In genomic region chr4:158826882-158827281, GRCh38 we compare ENCODE assay signal across 11 cellular contexts. TPM values are rescaled to one million over a fixed set of nuclear protein-coding genes. Genes with fewer than 3 reads are reported as not detected.
DNase-seq lines count a peak whose midpoint lies in the region; ATAC-seq and TF ChIP-seq lines count a peak whose summit lies in the region.
"Had no signal": no experiment of that assay in that cellular context is flagged by ENCODE, and none has a peak within 500 bp of the region (broad histone marks: within the 10 kb centered on the region; RNA-seq: fewer than 3 reads in every experiment).

No MANE protein-coding gene starts in this region.

- no peak for ATAC-seq in stimulated activated effector memory CD8-positive, alpha-beta T cell treated with anti-CD3 and anti-CD28 coated beads, Interleukin-12 subunit alpha, Interleukin-12 subunit beta, amount 100 ng/mL, for 72 hours
- ATAC-seq in GM19397 (IDR thresholded peaks at IDR 0.05; ENCODE audit: unreplicated experiment): no peak

- H3K4me1 Mint-ChIP-seq in activated T-cell treated with anti-CD3 and anti-CD28 coated beads, Interleukin-2, amount 50 U/mL, for 24 hours (ENCODE audit: low read depth): peaks cover 58% of the 10 kb centered on the region
- H3K4me1 Mint-ChIP-seq in stimulated activated effector memory CD8-positive, alpha-beta T cell treated with anti-CD3 and anti-CD28 coated beads, Interleukin-12 subunit alpha, Interleukin-12 subunit beta, amount 100 ng/mL, for 72 hours: peaks cover 32% of the 10 kb centered on the region

- DNase-seq in activated T-cell treated with anti-CD3 and anti-CD28 coated beads, Interleukin-2, amount 50 U/mL, for 24 hours: no peak
- DNase-seq in activated T-cell treated with anti-CD3 and anti-CD28 coated beads for 4 hours: no peak
- DNase-seq in NCI-H2029 (lab: John Stamatoyannopoulos, UW): peak; percentile 39
- DNase-seq in esophagus squamous epithelium (lab: John Stamatoyannopoulos, UW): no peak
- DNase-seq in stimulated activated effector memory CD8-positive, alpha-beta T cell treated with anti-CD3 and anti-CD28 coated beads, Interleukin-12 subunit alpha, Interleukin-12 subunit beta, amount 100 ng/mL, for 72 hours (ENCODE audit: low spot score in 2 of 2): no peak
- DNase-seq in ascending aorta (ENCODE audit: low spot score in 2 of 2): no peak
- DNase-seq in HuH-7.5 (ENCODE audit: low spot score): no peak
- DNase-seq: activated T-cell treated with anti-CD3 and anti-CD28 coated beads, Interleukin-2, amount 50 U/mL, for 4 hours; RPMI8226 had no signal

- peak overlapping the region; percentile 22 for H3K27ac Mint-ChIP-seq in activated T-cell treated with anti-CD3 and anti-CD28 coated beads, Interleukin-2, amount 50 U/mL, for 24 hours
- peak overlapping the region; percentile 85 for H3K27ac Mint-ChIP-seq in stimulated activated effector memory CD8-positive, alpha-beta T cell treated with anti-CD3 and anti-CD28 coated beads, Interleukin-12 subunit alpha, Interleukin-12 subunit beta, amount 100 ng/mL, for 72 hours

- TF ChIP-seq POLR2A in esophagus squamous epithelium (IDR thresholded peaks at IDR 0.05): no peak

- no peaks in the 10 kb centered on the region for H3K27me3 Mint-ChIP-seq in activated T-cell treated with anti-CD3 and anti-CD28 coated beads, Interleukin-2, amount 50 U/mL, for 24 hours

- 20 to 29% methylated on average over 1 of the region's 1 CpG for WGBS in esophagus squamous epithelium, 2 donors

- H3K9me3 ChIP-seq in esophagus squamous epithelium: no peaks in the 10 kb centered on the region
- H3K9me3 ChIP-seq in ascending aorta: no peaks in the 10 kb centered on the region
- H3K9me3 ChIP-seq: suprapubic skin had no signal

- no peaks in the 10 kb centered on the region for H3K9me3 Mint-ChIP-seq in activated T-cell treated with anti-CD3 and anti-CD28 coated beads, Interleukin-2, amount 50 U/mL, for 24 hours
- no peaks in the 10 kb centered on the region for H3K9me3 Mint-ChIP-seq in stimulated activated effector memory CD8-positive, alpha-beta T cell treated with anti-CD3 and anti-CD28 coated beads, Interleukin-12 subunit alpha, Interleukin-12 subunit beta, amount 100 ng/mL, for 72 hours
- H3K9me3 Mint-ChIP-seq: activated T-cell treated with anti-CD3 and anti-CD28 coated beads, Interleukin-2, amount 50 U/mL, for 4 hours had no signal

- H3K36me3 ChIP-seq in esophagus squamous epithelium (peaks cover 0 to 24% (median 2%) of the 10 kb centered on the region in 3 donors), ascending aorta (peaks cover 14 to 18% of the 10 kb centered on the region in 2 donors)

- H3K36me3 Mint-ChIP-seq in activated T-cell treated with anti-CD3 and anti-CD28 coated beads, Interleukin-2, amount 50 U/mL, for 24 hours (ENCODE audit: low read depth): peaks cover 45% of the 10 kb centered on the region
- H3K36me3 Mint-ChIP-seq in stimulated activated effector memory CD8-positive, alpha-beta T cell treated with anti-CD3 and anti-CD28 coated beads, Interleukin-12 subunit alpha, Interleukin-12 subunit beta, amount 100 ng/mL, for 72 hours: peaks cover 26% of the 10 kb centered on the region

- H3K27ac ChIP-seq in esophagus squamous epithelium (peak overlapping the region in 3 of 4 donors; percentile 23 to 42 (median 42)), ascending aorta (peak overlapping the region in 1 of 2 donors; percentile 87)
- H3K27ac ChIP-seq: suprapubic skin had no signal

- H3K27me3 ChIP-seq in esophagus squamous epithelium (no peaks in the 10 kb centered on the region), ascending aorta (no peaks in the 10 kb centered on the region)
- H3K27me3 ChIP-seq: suprapubic skin had no signal

- H3K4me1 ChIP-seq in esophagus squamous epithelium (peaks cover 4 to 53% (median 32%) of the 10 kb centered on the region in 3 donors), ascending aorta (peaks cover 14 to 39% of the 10 kb centered on the region in 2 donors)

- intact Hi-C loops in esophagus squamous epithelium (cut with DNase I): no loop called here
- intact Hi-C loops in ascending aorta (cut with DNase I): no loop called here

- H3K4me3 ChIP-seq in esophagus squamous epithelium (no peak overlapping the region), ascending aorta (no peak overlapping the region)
- H3K4me3 ChIP-seq: suprapubic skin had no signal

- H3K4me3 Mint-ChIP-seq in activated T-cell treated with anti-CD3 and anti-CD28 coated beads, Interleukin-2, amount 50 U/mL, for 24 hours: no peak overlapping the region
- no peak overlapping the region for H3K4me3 Mint-ChIP-seq in stimulated activated effector memory CD8-positive, alpha-beta T cell treated with anti-CD3 and anti-CD28 coated beads, Interleukin-12 subunit alpha, Interleukin-12 subunit beta, amount 100 ng/mL, for 72 hours
- H3K4me3 Mint-ChIP-seq: activated T-cell treated with anti-CD3 and anti-CD28 coated beads, Interleukin-2, amount 50 U/mL, for 4 hours had no signal

- TF ChIP-seq CTCF in esophagus squamous epithelium (IDR thresholded peaks at IDR 0.05) (no peak), ascending aorta (IDR thresholded peaks at IDR 0.05) (no peak)

RNA-seq across cellular contexts. Expression of gene FNIP2, which starts 58.1 kb away (rescaled TPM):
- 10 to 100 TPM in 3 of 4 donors, 1 to 10 TPM in 1; 6.0 to 28.8 (median 12.4) TPM for total RNA-seq in esophagus squamous epithelium
- total RNA-seq in ascending aorta: 44.1 TPM
